ENCODE assay signal across 2 cellular contexts in genomic region chr9:123089790-123090189, GRCh38.
TF ChIP-seq lines count a peak whose summit lies in the region.

No MANE protein-coding gene starts in this region.

TF ChIP-seq in GM12891, 5 proteins besides CTCF, POLR2A, EP300 and RAD21 (continued from another document):
- TF ChIP-seq PAX5 (IDR thresholded peaks at IDR 0.05; ENCODE audit: insufficient read depth, low read length, severe bottlenecking) (no peak), POLR2AphosphoS5 (IDR thresholded peaks at IDR 0.05; ENCODE audit: low read depth, low read length) (no peak)

TF ChIP-seq in GM12878, 131 proteins besides CTCF, POLR2A, EP300 and RAD21 (continued from another document):
- TF ChIP-seq ZBTB11 (CRISPR knock-in tag; IDR thresholded peaks at IDR 0.05) (no peak), HDAC2 (IDR thresholded peaks at IDR 0.05) (no peak), CBX3 (IDR thresholded peaks at IDR 0.05; ENCODE audit: borderline replicate concordance, low read depth) (no peak), HSF1 (IDR thresholded peaks at IDR 0.05; ENCODE audit: low read depth, low read length) (no peak), MXI1 (IDR thresholded peaks at IDR 0.05; ENCODE audit: low read depth, low read length) (no peak), ESRRA (IDR thresholded peaks at IDR 0.05; ENCODE audit: low read length) (no peak), TBL1XR1 (IDR thresholded peaks at IDR 0.05; ENCODE audit: low read depth, low read length) (no peak), EZH2 (IDR thresholded peaks at IDR 0.05; ENCODE audit: borderline replicate concordance, control insufficient read depth, low read depth, low read length) (no peak), EGR1 (IDR thresholded peaks at IDR 0.05; ENCODE audit: borderline replicate concordance in 1 of 2, low read depth in 2 of 2, low read length in 2 of 2) (no peak), MTA3 (IDR thresholded peaks at IDR 0.05; ENCODE audit: borderline replicate concordance, low read length) (no peak), SRF (IDR thresholded peaks at IDR 0.05; ENCODE audit: low read depth in 2 of 2, low read length in 2 of 2) (no peak), POU2F2 (IDR thresholded peaks at IDR 0.05; ENCODE audit: borderline replicate concordance, low read depth, low read length) (no peak)
- TF ChIP-seq, protein P1, sequence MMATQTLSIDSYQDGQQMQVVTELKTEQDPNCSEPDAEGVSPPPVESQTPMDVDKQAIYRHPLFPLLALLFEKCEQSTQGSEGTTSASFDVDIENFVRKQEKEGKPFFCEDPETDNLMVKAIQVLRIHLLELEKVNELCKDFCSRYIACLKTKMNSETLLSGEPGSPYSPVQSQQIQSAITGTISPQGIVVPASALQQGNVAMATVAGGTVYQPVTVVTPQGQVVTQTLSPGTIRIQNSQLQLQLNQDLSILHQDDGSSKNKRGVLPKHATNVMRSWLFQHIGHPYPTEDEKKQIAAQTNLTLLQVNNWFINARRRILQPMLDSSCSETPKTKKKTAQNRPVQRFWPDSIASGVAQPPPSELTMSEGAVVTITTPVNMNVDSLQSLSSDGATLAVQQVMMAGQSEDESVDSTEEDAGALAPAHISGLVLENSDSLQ (IDR thresholded peaks at IDR 0.05), result no peak
